In the genomic region with DNA sequence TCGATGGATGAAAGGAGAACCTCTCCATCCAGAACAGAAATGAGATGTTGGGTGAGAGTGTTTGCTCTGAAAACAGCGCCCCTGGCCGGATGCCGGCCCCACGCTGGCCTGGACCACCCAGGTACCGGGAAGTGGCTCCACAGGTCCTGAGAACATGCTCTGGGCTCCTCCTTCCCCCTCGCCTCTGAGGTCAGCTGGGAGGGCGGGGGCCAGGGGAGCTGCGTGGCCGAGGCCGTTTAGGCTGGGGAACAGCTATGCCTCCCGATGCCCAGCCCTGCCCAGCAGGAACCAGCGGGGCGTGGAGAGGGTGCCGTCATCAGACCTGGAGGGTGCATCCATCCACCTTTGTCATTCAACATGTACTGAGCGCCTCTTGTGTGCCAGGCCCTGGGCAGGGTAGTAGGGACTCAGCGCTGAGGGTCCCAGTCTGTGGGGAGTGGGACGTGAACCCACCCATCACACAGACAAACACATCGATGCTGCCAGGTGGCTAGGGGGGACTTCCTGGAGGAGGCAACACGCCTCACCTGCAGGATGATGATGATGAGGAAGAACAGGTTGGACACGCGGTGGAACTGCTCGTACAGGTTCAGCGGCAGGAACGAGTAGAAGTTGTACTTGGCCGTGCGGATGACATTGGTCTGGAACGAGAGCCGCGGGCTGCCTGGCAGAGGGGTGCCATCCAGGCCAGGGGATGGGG, we compare ENCODE assay signal across 1 cellular context.
TF ChIP-seq lines count a peak whose summit lies in the region.

No MANE protein-coding gene starts in this region.

TF ChIP-seq in H1, 55 proteins besides CTCF, POLR2A, EP300 and RAD21:
- TF ChIP-seq NANOG (IDR thresholded peaks at IDR 0.05; ENCODE audit: insufficient read depth, low read depth, low read length, poor library complexity, severe bottlenecking) (no peak), EGR1 (IDR thresholded peaks at IDR 0.05; ENCODE audit: borderline replicate concordance, low read depth, low read length) (no peak), CREB1 (IDR thresholded peaks at IDR 0.05) (no peak), PHF8 (conservative IDR thresholded peaks at IDR 0.05; ENCODE audit: low read depth, low read length) (no peak), CEBPB (IDR thresholded peaks at IDR 0.05; ENCODE audit: low read depth, low read length) (no peak), TBP (IDR thresholded peaks at IDR 0.05; ENCODE audit: low read depth, low read length) (no peak), MAFK (IDR thresholded peaks at IDR 0.05; ENCODE audit: low read depth, low read length) (no peak), SP4 (IDR thresholded peaks at IDR 0.05; ENCODE audit: low read length) (no peak), RNF2 (IDR thresholded peaks at IDR 0.05; ENCODE audit: borderline replicate concordance, low read depth, low read length, missing control alignments, poor library complexity, severe bottlenecking) (no peak), SP2 (IDR thresholded peaks at IDR 0.05; ENCODE audit: low read length) (no peak), FOSL1 (IDR thresholded peaks at IDR 0.05; ENCODE audit: insufficient read depth, low read depth, low read length) (no peak), CHD1 (IDR thresholded peaks at IDR 0.05; ENCODE audit: low read depth, low read length) (no peak), SIN3A (conservative IDR thresholded peaks at IDR 0.05 in 1 of 2, IDR thresholded peaks at IDR 0.05 in 1 of 2; ENCODE audit: low read depth in 1 of 2, low read length in 2 of 2) (no peak), KDM5A (IDR thresholded peaks at IDR 0.05; ENCODE audit: low read length) (no peak), JUN (IDR thresholded peaks at IDR 0.05; ENCODE audit: low read depth, low read length) (no peak), CBX5 (IDR thresholded peaks at IDR 0.05; ENCODE audit: low read depth, low read length) (no peak)
